In the genomic region with DNA sequence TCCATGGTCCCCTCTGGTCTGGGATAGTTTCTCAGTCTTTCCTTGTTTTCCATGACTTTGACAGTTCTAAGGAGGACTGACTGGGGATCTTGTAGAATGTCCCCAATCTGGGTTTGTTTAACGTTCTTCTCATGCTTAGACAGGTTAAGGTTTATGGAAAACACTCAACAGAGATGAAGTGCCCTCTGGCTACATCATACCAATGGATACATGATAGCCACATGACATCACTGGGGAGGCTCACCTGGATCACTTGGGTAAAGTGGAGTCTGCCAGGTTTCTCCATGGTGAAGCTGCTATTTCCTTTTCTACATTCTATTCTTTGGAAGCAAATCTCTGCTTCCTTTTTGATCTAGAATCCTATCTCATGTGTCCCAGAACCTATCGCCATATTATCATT, we compare ENCODE assay signal across 33 cellular contexts. TPM values are rescaled to one million over a fixed set of nuclear protein-coding genes. Genes with fewer than 3 reads are reported as not detected.
"Had no signal": no experiment of that assay in that cellular context is flagged by ENCODE, and none has a peak within 500 bp of the region (broad histone marks: within the 10 kb centered on the region; RNA-seq: fewer than 3 reads in every experiment).

No MANE protein-coding gene starts in this region.

- ATAC-seq: activated CD4-positive, alpha-beta T cell treated with anti-CD3 and anti-CD28 coated beads for 36 hours; activated CD8-positive, alpha-beta T cell treated with anti-CD3 and anti-CD28 coated beads, Interleukin-2, amount 10 ng/mL, durations not matched to agents 7 days and 5 days; effector memory CD8-positive, alpha-beta T cell; esophagus mucosa; left cardiac atrium; naive thymus-derived CD8-positive, alpha-beta T cell; psoas muscle; stimulated activated effector memory CD8-positive, alpha-beta T cell treated with anti-CD3 and anti-CD28 coated beads, Interleukin-12 subunit alpha, Interleukin-12 subunit beta, amount 100 ng/mL, for 72 hours had no signal

- DNase-seq: activated CD4-positive, alpha-beta T cell treated with anti-CD3 and anti-CD28 coated beads for 36 hours; activated CD4-positive, CD25-positive, alpha-beta regulatory T cell; activated CD8-positive, alpha-beta T cell treated with anti-CD3 and anti-CD28 coated beads, Interleukin-2, amount 10 ng/mL, durations not matched to agents 7 days and 5 days; activated gamma-delta T cell; activated naive CD4-positive, alpha-beta T cell treated with anti-CD3 and anti-CD28 coated beads, Interleukin-2, amount 10 ng/mL, durations not matched to agents 7 days and 5 days; activated naive CD8-positive, alpha-beta T cell treated with anti-CD3 and anti-CD28 coated beads, Interleukin-2, amount 10 ng/mL, durations not matched to agents 7 days and 5 days; activated T-cell treated with anti-CD3 and anti-CD28 coated beads for 4 hours; caudate nucleus; cortex of kidney; effector memory CD8-positive, alpha-beta T cell; foreskin fibroblast; hippocampal formation; left cardiac atrium; mesenchymal stem cell; naive thymus-derived CD8-positive, alpha-beta T cell; nucleus accumbens; psoas muscle; sigmoid colon; small intestine; stimulated activated CD4-positive, alpha-beta T cell treated with anti-CD3 and anti-CD28 coated beads, Interleukin-4, amount 100 ng/mL, for 24 hours had no signal

- H3K9me3 ChIP-seq: ascending aorta, psoas muscle, sigmoid colon, thoracic aorta, upper lobe of left lung, vagina had no signal

- H3K36me3 ChIP-seq: ascending aorta, sigmoid colon, thoracic aorta, upper lobe of left lung, vagina had no signal

- H3K27me3 ChIP-seq: ascending aorta, sigmoid colon, upper lobe of left lung, vagina had no signal

- H3K27ac Mint-ChIP-seq: activated CD4-positive, alpha-beta T cell treated with anti-CD3 and anti-CD28 coated beads for 36 hours; activated CD8-positive, alpha-beta T cell treated with anti-CD3 and anti-CD28 coated beads, Interleukin-2, amount 10 ng/mL, durations not matched to agents 7 days and 5 days; activated naive CD4-positive, alpha-beta T cell treated with anti-CD3 and anti-CD28 coated beads, Interleukin-2, amount 10 ng/mL, durations not matched to agents 7 days and 5 days; activated naive CD8-positive, alpha-beta T cell treated with anti-CD3 and anti-CD28 coated beads, Interleukin-2, amount 10 ng/mL, durations not matched to agents 7 days and 5 days; brain; effector memory CD8-positive, alpha-beta T cell; stimulated activated effector memory CD8-positive, alpha-beta T cell treated with anti-CD3 and anti-CD28 coated beads, Interleukin-12 subunit alpha, Interleukin-12 subunit beta, amount 100 ng/mL, for 72 hours; stimulated activated naive CD8-positive, alpha-beta T cell treated with anti-CD3 and anti-CD28 coated beads, Interleukin-15, Interleukin-2, amounts not matched to agents 100 ng/mL and 50 ng/mL, for 24 hours had no signal

- H3K36me3 Mint-ChIP-seq: activated naive CD4-positive, alpha-beta T cell treated with anti-CD3 and anti-CD28 coated beads, Interleukin-2, amount 10 ng/mL, durations not matched to agents 7 days and 5 days; activated naive CD8-positive, alpha-beta T cell treated with anti-CD3 and anti-CD28 coated beads, Interleukin-2, amount 10 ng/mL, durations not matched to agents 7 days and 5 days; brain; naive thymus-derived CD8-positive, alpha-beta T cell; stimulated activated effector memory CD8-positive, alpha-beta T cell treated with anti-CD3 and anti-CD28 coated beads, Interleukin-12 subunit alpha, Interleukin-12 subunit beta, amount 100 ng/mL, for 72 hours had no signal

- H3K4me1 Mint-ChIP-seq: activated CD4-positive, alpha-beta T cell treated with anti-CD3 and anti-CD28 coated beads for 36 hours; activated naive CD4-positive, alpha-beta T cell treated with anti-CD3 and anti-CD28 coated beads, Interleukin-2, amount 10 ng/mL, durations not matched to agents 7 days and 5 days; activated naive CD8-positive, alpha-beta T cell treated with anti-CD3 and anti-CD28 coated beads, Interleukin-2, amount 10 ng/mL, durations not matched to agents 7 days and 5 days; neural crest cell; stimulated activated effector memory CD8-positive, alpha-beta T cell treated with anti-CD3 and anti-CD28 coated beads, Interleukin-12 subunit alpha, Interleukin-12 subunit beta, amount 100 ng/mL, for 72 hours had no signal

- H3K4me3 ChIP-seq: ascending aorta, psoas muscle, sigmoid colon, thoracic aorta, upper lobe of left lung, vagina had no signal

- H3K9me3 Mint-ChIP-seq: activated naive CD4-positive, alpha-beta T cell treated with anti-CD3 and anti-CD28 coated beads, Interleukin-2, amount 10 ng/mL, durations not matched to agents 7 days and 5 days; activated naive CD8-positive, alpha-beta T cell treated with anti-CD3 and anti-CD28 coated beads, Interleukin-2, amount 10 ng/mL, durations not matched to agents 7 days and 5 days; effector memory CD8-positive, alpha-beta T cell; naive thymus-derived CD8-positive, alpha-beta T cell; neural crest cell; stimulated activated effector memory CD8-positive, alpha-beta T cell treated with anti-CD3 and anti-CD28 coated beads, Interleukin-12 subunit alpha, Interleukin-12 subunit beta, amount 100 ng/mL, for 72 hours; stimulated activated naive CD8-positive, alpha-beta T cell treated with anti-CD3 and anti-CD28 coated beads, Interleukin-15, Interleukin-2, amounts not matched to agents 100 ng/mL and 50 ng/mL, for 24 hours had no signal

- H3K4me3 Mint-ChIP-seq: activated CD4-positive, alpha-beta T cell treated with anti-CD3 and anti-CD28 coated beads for 36 hours; activated CD8-positive, alpha-beta T cell treated with anti-CD3 and anti-CD28 coated beads, Interleukin-2, amount 10 ng/mL, durations not matched to agents 7 days and 5 days; activated naive CD4-positive, alpha-beta T cell treated with anti-CD3 and anti-CD28 coated beads, Interleukin-2, amount 10 ng/mL, durations not matched to agents 7 days and 5 days; activated naive CD8-positive, alpha-beta T cell treated with anti-CD3 and anti-CD28 coated beads, Interleukin-2, amount 10 ng/mL, durations not matched to agents 7 days and 5 days; brain; effector memory CD8-positive, alpha-beta T cell; naive thymus-derived CD8-positive, alpha-beta T cell; neural crest cell; stimulated activated effector memory CD8-positive, alpha-beta T cell treated with anti-CD3 and anti-CD28 coated beads, Interleukin-12 subunit alpha, Interleukin-12 subunit beta, amount 100 ng/mL, for 72 hours; stimulated activated naive CD8-positive, alpha-beta T cell treated with anti-CD3 and anti-CD28 coated beads, Interleukin-15, Interleukin-2, amounts not matched to agents 100 ng/mL and 50 ng/mL, for 24 hours had no signal

- H3K4me1 ChIP-seq: ascending aorta, parathyroid adenoma, psoas muscle, upper lobe of left lung had no signal

RNA-seq across cellular contexts. Expression of a gene that starts 55.5 kb away (rescaled TPM):
- total RNA-seq: activated CD8-positive, alpha-beta T cell treated with anti-CD3 and anti-CD28 coated beads, Interleukin-2, amount 10 ng/mL, durations not matched to agents 7 days and 5 days; activated naive CD8-positive, alpha-beta T cell treated with anti-CD3 and anti-CD28 coated beads, Interleukin-2, amount 10 ng/mL, durations not matched to agents 7 days and 5 days; endothelial cell of umbilical vein; esophagus mucosa; lower leg skin; naive thymus-derived CD8-positive, alpha-beta T cell; subcutaneous adipose tissue; vagina had no signal
